ENCODE assay signal across 1 cellular context in genomic region chr6:36662827-36663256, GRCh38.
A peak's percentile ranks its signal among the peaks of the same experiment; 100 is the strongest.
TF ChIP-seq lines count a peak whose summit lies in the region.

No MANE protein-coding gene starts in this region.

TF ChIP-seq in HepG2, 621 proteins besides CTCF, POLR2A, EP300 and RAD21 (continues in another document):
- TF ChIP-seq GLMP (CRISPR knock-in tag; IDR thresholded peaks at IDR 0.05; ENCODE audit: borderline replicate concordance) (no peak), SCMH1 (CRISPR knock-in tag; IDR thresholded peaks at IDR 0.05; ENCODE audit: borderline replicate concordance) (no peak), PBX2 (CRISPR knock-in tag; IDR thresholded peaks at IDR 0.05) (peak; percentile 60; the same call in 1 of the 2 replicates), FOXK2 (IDR thresholded peaks at IDR 0.05) (no peak), TOPORS (CRISPR knock-in tag; IDR thresholded peaks at IDR 0.05) (no peak), SMC3 (IDR thresholded peaks at IDR 0.05; ENCODE audit: low read length) (peak; percentile 23; the same call in 1 of the 2 replicates), CEBPB (IDR thresholded peaks at IDR 0.05; ENCODE audit: borderline replicate concordance, low read depth, low read length) (peak; percentile 98), ZFP37 (CRISPR knock-in tag; IDR thresholded peaks at IDR 0.05; ENCODE audit: borderline replicate concordance) (no peak), THYN1 (CRISPR knock-in tag; IDR thresholded peaks at IDR 0.05; ENCODE audit: borderline replicate concordance, low read depth) (no peak), ZNF674 (CRISPR knock-in tag; IDR thresholded peaks at IDR 0.05; ENCODE audit: low read depth) (no peak), HIVEP1 (CRISPR knock-in tag; IDR thresholded peaks at IDR 0.05) (no peak), ZNF747 (CRISPR knock-in tag; IDR thresholded peaks at IDR 0.05; ENCODE audit: borderline replicate concordance) (no peak), ARID5B (CRISPR knock-in tag; IDR thresholded peaks at IDR 0.05) (peak; percentile 55), ZSCAN5A (CRISPR knock-in tag; IDR thresholded peaks at IDR 0.05; ENCODE audit: borderline replicate concordance) (no peak), ZNF564 (CRISPR knock-in tag; IDR thresholded peaks at IDR 0.05) (no peak), RBM22 (optimal IDR thresholded peaks at IDR 0.05; ENCODE audit: low read length) (no peak), KMT2A (CRISPR knock-in tag; IDR thresholded peaks at IDR 0.05) (no peak), TCF7L2 (IDR thresholded peaks at IDR 0.05; ENCODE audit: low read depth, low read length) (no peak), PITX1 (CRISPR knock-in tag; IDR thresholded peaks at IDR 0.05) (no peak), TGIF2 (CRISPR knock-in tag; IDR thresholded peaks at IDR 0.05) (peak; percentile 45; the same call in 1 of the 2 replicates), HMGA1 (CRISPR knock-in tag; conservative IDR thresholded peaks at IDR 0.05) (no peak), RBAK (CRISPR knock-in tag; IDR thresholded peaks at IDR 0.05) (no peak), CEBPG (CRISPR knock-in tag; IDR thresholded peaks at IDR 0.05) (peak; percentile 92), ZNF30 (CRISPR knock-in tag; IDR thresholded peaks at IDR 0.05) (no peak), ZBTB1 (CRISPR knock-in tag; IDR thresholded peaks at IDR 0.05; ENCODE audit: borderline replicate concordance) (no peak), ZNF10 (CRISPR knock-in tag; IDR thresholded peaks at IDR 0.05; ENCODE audit: borderline replicate concordance, low read depth) (no peak), ZNF124 (CRISPR knock-in tag; IDR thresholded peaks at IDR 0.05) (no peak), HIC2 (CRISPR knock-in tag; IDR thresholded peaks at IDR 0.05; ENCODE audit: low read depth) (peak; percentile 53; the same call in 1 of the 2 replicates), SMARCE1 (IDR thresholded peaks at IDR 0.05; ENCODE audit: borderline replicate concordance) (no peak), POLR2G (IDR thresholded peaks at IDR 0.05; ENCODE audit: low read depth, low read length) (no peak), MXD4 (CRISPR knock-in tag; IDR thresholded peaks at IDR 0.05) (no peak), ZNF605 (CRISPR knock-in tag; IDR thresholded peaks at IDR 0.05) (0 out of 2 replicates have a peak, but pooled peaks have one; percentile 36), ZNF20 (CRISPR knock-in tag; IDR thresholded peaks at IDR 0.05) (no peak), ZNF768 (CRISPR knock-in tag; IDR thresholded peaks at IDR 0.05) (no peak), FOSL2 (CRISPR knock-in tag; IDR thresholded peaks at IDR 0.05) (peak; percentile 59), NFRKB (IDR thresholded peaks at IDR 0.05) (no peak), ZNF121 (CRISPR knock-in tag; IDR thresholded peaks at IDR 0.05) (no peak), ZNF180 (CRISPR knock-in tag; IDR thresholded peaks at IDR 0.05; ENCODE audit: borderline replicate concordance, low read depth) (no peak), GATAD2A (CRISPR knock-in tag; IDR thresholded peaks at IDR 0.05) (peak; percentile 88), ZNF382 (CRISPR knock-in tag; IDR thresholded peaks at IDR 0.05; ENCODE audit: borderline replicate concordance) (no peak), MTERF4 (CRISPR knock-in tag; IDR thresholded peaks at IDR 0.05) (no peak), ZNF772 (CRISPR knock-in tag; IDR thresholded peaks at IDR 0.05) (no peak), ZNF710 (CRISPR knock-in tag; IDR thresholded peaks at IDR 0.05; ENCODE audit: borderline replicate concordance) (no peak), SALL1 (CRISPR knock-in tag; IDR thresholded peaks at IDR 0.05) (peak; percentile 16; the same call in 1 of the 2 replicates), PCBP1 (IDR thresholded peaks at IDR 0.05; ENCODE audit: borderline replicate concordance, low read depth, low read length) (no peak), PLSCR1 (CRISPR knock-in tag; IDR thresholded peaks at IDR 0.05; ENCODE audit: borderline replicate concordance) (no peak), ZNF44 (CRISPR knock-in tag; IDR thresholded peaks at IDR 0.05) (no peak), ZBTB38 (CRISPR knock-in tag; IDR thresholded peaks at IDR 0.05) (no peak), SETDB1 (CRISPR knock-in tag; IDR thresholded peaks at IDR 0.05; ENCODE audit: borderline replicate concordance) (no peak), SIN3B (IDR thresholded peaks at IDR 0.05; ENCODE audit: low read length) (no peak), ZNF335 (CRISPR knock-in tag; IDR thresholded peaks at IDR 0.05) (no peak), MTA3 (CRISPR knock-in tag; IDR thresholded peaks at IDR 0.05) (no peak), SP2 (CRISPR knock-in tag; IDR thresholded peaks at IDR 0.05) (no peak), SMAD1 (CRISPR knock-in tag; IDR thresholded peaks at IDR 0.05; ENCODE audit: borderline replicate concordance, low read depth) (no peak), TBX3 (IDR thresholded peaks at IDR 0.05; ENCODE audit: borderline replicate concordance) (0 out of 2 replicates have a peak, but pooled peaks have one; percentile 30), NR0B2 (CRISPR knock-in tag; IDR thresholded peaks at IDR 0.05) (0 out of 2 replicates have a peak, but pooled peaks have one; percentile 3)
